Comparison of ENCODE assay signal across 8 cellular contexts in genomic region chr1:93448983-93449805, GRCh38. TPM values are rescaled to one million over a fixed set of nuclear protein-coding genes. Genes with fewer than 3 reads are reported as not detected.
A peak's percentile ranks its signal among the peaks of the same experiment; 100 is the strongest.
DNase-seq lines count a peak whose midpoint lies in the region; ATAC-seq lines count a peak whose summit lies in the region.

No MANE protein-coding gene starts in this region.

- no peak for ATAC-seq in GM19035 (IDR thresholded peaks at IDR 0.05; ENCODE audit: unreplicated experiment)

- H3K27me3 ChIP-seq in skeletal muscle satellite cell (ENCODE audit: control insufficient read depth, insufficient read depth, low read length) = no peaks in the 10 kb centered on the region

- peak overlapping the region; percentile 82 for H3K9ac ChIP-seq in skeletal muscle satellite cell (ENCODE audit: low read depth, low read length)

- H3K4me3 ChIP-seq in iPS-18c (ENCODE audit: insufficient read depth, low read depth, low read length) (peak overlapping the region; percentile 99), skeletal muscle satellite cell (ENCODE audit: low read length) (peak overlapping the region; percentile 97)

- H3K4me1 ChIP-seq in skeletal muscle satellite cell (ENCODE audit: control insufficient read depth, insufficient read depth, low read length) = peaks cover 16% of the 10 kb centered on the region

- H3K36me3 ChIP-seq in skeletal muscle satellite cell (ENCODE audit: insufficient read depth, low read length) = no peaks in the 10 kb centered on the region

- H3K4me2 ChIP-seq in skeletal muscle satellite cell (ENCODE audit: low read length) = peak overlapping the region; percentile 100

- DNase-seq in NCI-H526 (lab: John Stamatoyannopoulos, UW) (peak; percentile 9 to 30), NCI-H526 treated with DMSO at 0.1 percent for 48 hours (lab: John Stamatoyannopoulos, UW) (no peak), NCI-H1105 (lab: John Stamatoyannopoulos, UW) (peak; percentile 50), amniotic epithelial cell (ENCODE audit: low read depth) (peak; percentile 79)
- no peak for DNase-seq in activated effector memory CD4-positive, alpha-beta T cell treated with anti-CD3 and anti-CD28 coated beads, Interleukin-2, amount 50 U/mL, for 16 hours

- H3K9me3 ChIP-seq in iPS-18c (ENCODE audit: control insufficient read depth, insufficient read depth, low read length) (no peaks in the 10 kb centered on the region), skeletal muscle satellite cell (replicated peaks; ENCODE audit: low read length) (no peaks in the 10 kb centered on the region)

RNA-seq across cellular contexts. Expression of gene FNBP1L, which starts 1.3 kb away (rescaled TPM):
- 3.3 and 5.2 TPM in 2 replicates for total RNA-seq in skeletal muscle satellite cell (2012; rRNA removed)

Comparison
In these comparisons a context has a peak if more than half of its experiments do, and no peak if none do; other contexts are left out.
1. DNase-seq: peak in NCI-H526 (2 of 2), NCI-H1105 (single experiment) and amniotic epithelial cell (single experiment); none in NCI-H526 treated with DMSO at 0.1 percent for 48 hours (single experiment) and activated effector memory CD4-positive, alpha-beta T cell treated with anti-CD3 and anti-CD28 coated beads, Interleukin-2, amount 50 U/mL, for 16 hours (single experiment).